In genomic region chr12:45981075-45981837, GRCh38 we compare ENCODE assay signal across 20 cellular contexts. TPM values are rescaled to one million over a fixed set of nuclear protein-coding genes. Genes with fewer than 3 reads are reported as not detected.
DNase-seq lines count a peak whose midpoint lies in the region; ATAC-seq lines count a peak whose summit lies in the region.
"Had no signal": no experiment of that assay in that cellular context is flagged by ENCODE, and none has a peak within 500 bp of the region (broad histone marks: within the 10 kb centered on the region; RNA-seq: fewer than 3 reads in every experiment).

No MANE protein-coding gene starts in this region.

- peaks cover 2% of the 10 kb centered on the region for H3K9me3 Mint-ChIP-seq in activated CD4-positive, alpha-beta T cell treated with anti-CD3 and anti-CD28 coated beads for 36 hours (ENCODE audit: low read depth)
- H3K9me3 Mint-ChIP-seq in activated CD4-positive, alpha-beta T cell treated with anti-CD3 and anti-CD28 coated beads, Interleukin-2, amount 10 ng/mL, durations not matched to agents 7 days and 5 days, result peaks cover 6% of the 10 kb centered on the region
- peaks cover 3% of the 10 kb centered on the region for H3K9me3 Mint-ChIP-seq in natural killer cell treated with Interleukin-12 subunit alpha and Interleukin-12 subunit beta and Interleukin-15 and Interleukin-18, amount 100 ng/mL, for 72 hours

- H3K36me3 Mint-ChIP-seq in activated CD4-positive, alpha-beta T cell treated with anti-CD3 and anti-CD28 coated beads for 36 hours (ENCODE audit: low read depth), result peaks cover 31% of the 10 kb centered on the region
- H3K36me3 Mint-ChIP-seq in activated CD4-positive, alpha-beta T cell treated with anti-CD3 and anti-CD28 coated beads, Interleukin-2, amount 10 ng/mL, durations not matched to agents 7 days and 5 days (ENCODE audit: low read depth), result peaks cover 48% of the 10 kb centered on the region
- peaks cover 12% of the 10 kb centered on the region for H3K36me3 Mint-ChIP-seq in natural killer cell treated with Interleukin-12 subunit alpha and Interleukin-12 subunit beta and Interleukin-15 and Interleukin-18, amount 100 ng/mL, for 72 hours

- H3K27ac Mint-ChIP-seq in activated CD4-positive, alpha-beta T cell treated with anti-CD3 and anti-CD28 coated beads for 36 hours, result no peak overlapping the region
- no peak overlapping the region for H3K27ac Mint-ChIP-seq in activated CD4-positive, alpha-beta T cell treated with anti-CD3 and anti-CD28 coated beads, Interleukin-2, amount 10 ng/mL, durations not matched to agents 7 days and 5 days
- peak overlapping the region; percentile 50 to 65 for H3K27ac Mint-ChIP-seq in natural killer cell treated with Interleukin-12 subunit alpha and Interleukin-12 subunit beta and Interleukin-15 and Interleukin-18, amount 100 ng/mL, for 72 hours

- no peaks in the 10 kb centered on the region for H3K27me3 Mint-ChIP-seq in activated CD4-positive, alpha-beta T cell treated with anti-CD3 and anti-CD28 coated beads for 36 hours
- H3K27me3 Mint-ChIP-seq in activated CD4-positive, alpha-beta T cell treated with anti-CD3 and anti-CD28 coated beads, Interleukin-2, amount 10 ng/mL, durations not matched to agents 7 days and 5 days, result no peaks in the 10 kb centered on the region
- H3K27me3 Mint-ChIP-seq in natural killer cell treated with Interleukin-12 subunit alpha and Interleukin-12 subunit beta and Interleukin-15 and Interleukin-18, amount 100 ng/mL, for 72 hours, result no peaks in the 10 kb centered on the region

- no peak for DNase-seq in activated CD4-positive, alpha-beta T cell treated with anti-CD3 and anti-CD28 coated beads for 36 hours
- DNase-seq in activated CD4-positive, alpha-beta T cell treated with anti-CD3 and anti-CD28 coated beads, Interleukin-2, amount 10 ng/mL, durations not matched to agents 7 days and 5 days, result no peak
- peak; percentile 24 for DNase-seq in HCEC 1CT
- peak; percentile 33 for DNase-seq in dermis blood vessel endothelial cell
- no peak for DNase-seq in natural killer cell treated with Interleukin-12 subunit alpha and Interleukin-12 subunit beta and Interleukin-15 and Interleukin-18, amount 100 ng/mL, for 72 hours (ENCODE audit: low spot score)
- DNase-seq in T-helper 1 cell, result no peak
- DNase-seq: 8988T; activated CD4-positive, alpha-beta T cell treated with anti-CD3 and anti-CD28 coated beads, Interleukin-2, amount 50 U/mL, for 48 hours; aorta; DMS53; GOT3; islet precursor cell; NCI-H187; NCI-H345; NK-92 treated with Interleukin-12 subunit alpha and Interleukin-12 subunit beta, amount 100 ng/mL, for 24 hours; stimulated activated CD8-positive, alpha-beta memory T cell treated with anti-CD3 and anti-CD28 coated beads, Interleukin-4, amount 100 ng/mL, for 48 hours; tibial artery had no signal

- POLR2A ChIA-PET in activated CD4-positive, alpha-beta T cell treated with anti-CD3 and anti-CD28 coated beads for 36 hours (lab: Charles Lee), result no interaction called here
- POLR2A ChIA-PET in activated CD4-positive, alpha-beta T cell treated with anti-CD3 and anti-CD28 coated beads, Interleukin-2, amount 10 ng/mL, durations not matched to agents 7 days and 5 days (lab: Charles Lee), result no interaction called here

- no peak overlapping the region for H3K4me3 Mint-ChIP-seq in activated CD4-positive, alpha-beta T cell treated with anti-CD3 and anti-CD28 coated beads for 36 hours
- no peak overlapping the region for H3K4me3 Mint-ChIP-seq in activated CD4-positive, alpha-beta T cell treated with anti-CD3 and anti-CD28 coated beads, Interleukin-2, amount 10 ng/mL, durations not matched to agents 7 days and 5 days
- peak overlapping the region; percentile 65 for H3K4me3 Mint-ChIP-seq in natural killer cell treated with Interleukin-12 subunit alpha and Interleukin-12 subunit beta and Interleukin-15 and Interleukin-18, amount 100 ng/mL, for 72 hours

- peak; percentile 65 for ATAC-seq in activated CD4-positive, alpha-beta T cell treated with anti-CD3 and anti-CD28 coated beads for 36 hours
- ATAC-seq in natural killer cell treated with Interleukin-12 subunit alpha and Interleukin-12 subunit beta and Interleukin-15 and Interleukin-18, amount 100 ng/mL, for 72 hours, result peak in 1 of 2 donors; percentile 62
- ATAC-seq in HG03025 (IDR thresholded peaks at IDR 0.05; ENCODE audit: low FRiP score, unreplicated experiment) (no peak), HG02870 (IDR thresholded peaks at IDR 0.05; ENCODE audit: unreplicated experiment) (no peak)
- ATAC-seq: Right ventricle myocardium inferior had no signal

- peaks cover 92% of the 10 kb centered on the region for H3K4me1 Mint-ChIP-seq in activated CD4-positive, alpha-beta T cell treated with anti-CD3 and anti-CD28 coated beads for 36 hours
- H3K4me1 Mint-ChIP-seq in activated CD4-positive, alpha-beta T cell treated with anti-CD3 and anti-CD28 coated beads, Interleukin-2, amount 10 ng/mL, durations not matched to agents 7 days and 5 days, result peaks cover 83% of the 10 kb centered on the region
- H3K4me1 Mint-ChIP-seq in natural killer cell treated with Interleukin-12 subunit alpha and Interleukin-12 subunit beta and Interleukin-15 and Interleukin-18, amount 100 ng/mL, for 72 hours (ENCODE audit: low read depth in 2 of 2), result peaks cover 69 to 87% of the 10 kb centered on the region in 2 donors

- intact Hi-C loops in activated CD4-positive, alpha-beta T cell treated with anti-CD3 and anti-CD28 coated beads for 36 hours (cut with DNase I, micrococcal nuclease), result no loop called here

- CTCF ChIA-PET in activated CD4-positive, alpha-beta T cell treated with anti-CD3 and anti-CD28 coated beads for 36 hours (lab: Charles Lee), result interaction anchor here (1.2 kb wide), 1 partner anchor 9 kb away, joined by 3 read pairs; the partner anchor contains the start of gene SCAF11
- CTCF ChIA-PET in activated CD4-positive, alpha-beta T cell treated with anti-CD3 and anti-CD28 coated beads, Interleukin-2, amount 10 ng/mL, durations not matched to agents 7 days and 5 days (lab: Charles Lee), result interaction anchor here (1.4 to 1.9 kb wide), 2 partner anchors 10 kb away, joined by 5 to 8 read pairs; partner anchors contain the start of gene SCAF11

RNA-seq across cellular contexts. Expression of gene SCAF11, which starts 9.1 kb away (rescaled TPM):
- total RNA-seq in activated CD4-positive, alpha-beta T cell treated with anti-CD3 and anti-CD28 coated beads for 36 hours, result 100 to 1,000 TPM; 132 to 145 TPM
- total RNA-seq in activated CD4-positive, alpha-beta T cell treated with anti-CD3 and anti-CD28 coated beads, Interleukin-2, amount 10 ng/mL, durations not matched to agents 7 days and 5 days, result 100 to 1,000 TPM; 134 to 140 TPM
- 64.5 and 64.9 TPM in 2 replicates for total RNA-seq in dermis blood vessel endothelial cell
- total RNA-seq in natural killer cell treated with Interleukin-12 subunit alpha and Interleukin-12 subunit beta and Interleukin-15 and Interleukin-18, amount 100 ng/mL, for 72 hours, result 100 to 1,000 TPM; 106 to 117 TPM

Comparison
In these comparisons a context has a peak if more than half of its experiments do, and no peak if none do; other contexts are left out.
1. DNase-seq: peak in HCEC 1CT (single experiment) and dermis blood vessel endothelial cell (single experiment); none in activated CD4-positive, alpha-beta T cell treated with anti-CD3 and anti-CD28 coated beads for 36 hours (single experiment), activated CD4-positive, alpha-beta T cell treated with anti-CD3 and anti-CD28 coated beads, Interleukin-2, amount 10 ng/mL, durations not matched to agents 7 days and 5 days (single experiment), natural killer cell treated with Interleukin-12 subunit alpha and Interleukin-12 subunit beta and Interleukin-15 and Interleukin-18, amount 100 ng/mL, for 72 hours (single experiment) and T-helper 1 cell (0 of 5).
2. H3K27ac Mint-ChIP-seq: peak in natural killer cell treated with Interleukin-12 subunit alpha and Interleukin-12 subunit beta and Interleukin-15 and Interleukin-18, amount 100 ng/mL, for 72 hours (2 of 2); none in activated CD4-positive, alpha-beta T cell treated with anti-CD3 and anti-CD28 coated beads for 36 hours (single experiment) and activated CD4-positive, alpha-beta T cell treated with anti-CD3 and anti-CD28 coated beads, Interleukin-2, amount 10 ng/mL, durations not matched to agents 7 days and 5 days (single experiment).